ENCODE assay signal across 1 cellular context in genomic region chr10:27099916-27100799, GRCh38.
TF ChIP-seq lines count a peak whose summit lies in the region.

Gene ANKRD26 (minus strand): TSS chr10:27100494. CDS start chr10:27100326, 168 bp downstream.

TF ChIP-seq in HepG2, 621 proteins besides CTCF, POLR2A, EP300 and RAD21 (continued from another document and continues in another):
- TF ChIP-seq, protein P1, sequence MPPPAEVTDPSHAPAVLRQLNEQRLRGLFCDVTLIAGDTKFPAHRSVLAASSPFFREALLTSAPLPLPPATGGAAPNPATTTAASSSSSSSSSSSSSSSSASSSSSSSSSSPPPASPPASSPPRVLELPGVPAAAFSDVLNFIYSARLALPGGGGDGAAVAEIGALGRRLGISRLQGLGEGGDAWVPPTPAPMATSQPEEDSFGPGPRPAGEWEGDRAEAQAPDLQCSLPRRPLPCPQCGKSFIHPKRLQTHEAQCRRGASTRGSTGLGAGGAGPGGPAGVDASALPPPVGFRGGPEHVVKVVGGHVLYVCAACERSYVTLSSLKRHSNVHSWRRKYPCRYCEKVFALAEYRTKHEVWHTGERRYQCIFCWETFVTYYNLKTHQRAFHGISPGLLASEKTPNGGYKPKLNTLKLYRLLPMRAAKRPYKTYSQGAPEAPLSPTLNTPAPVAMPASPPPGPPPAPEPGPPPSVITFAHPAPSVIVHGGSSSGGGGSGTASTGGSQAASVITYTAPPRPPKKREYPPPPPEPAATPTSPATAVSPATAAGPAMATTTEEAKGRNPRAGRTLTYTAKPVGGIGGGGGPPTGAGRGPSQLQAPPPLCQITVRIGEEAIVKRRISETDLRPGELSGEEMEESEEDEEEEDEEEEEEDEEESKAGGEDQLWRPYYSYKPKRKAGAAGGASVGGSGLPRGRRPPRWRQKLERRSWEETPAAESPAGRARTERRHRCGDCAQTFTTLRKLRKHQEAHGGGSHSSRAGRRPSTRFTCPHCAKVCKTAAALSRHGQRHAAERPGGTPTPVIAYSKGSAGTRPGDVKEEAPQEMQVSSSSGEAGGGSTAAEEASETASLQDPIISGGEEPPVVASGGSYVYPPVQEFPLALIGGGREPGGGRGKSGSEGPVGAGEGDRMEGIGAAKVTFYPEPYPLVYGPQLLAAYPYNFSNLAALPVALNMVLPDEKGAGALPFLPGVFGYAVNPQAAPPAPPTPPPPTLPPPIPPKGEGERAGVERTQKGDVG (CRISPR knock-in tag; IDR thresholded peaks at IDR 0.05; ENCODE audit: borderline replicate concordance) = peak; percentile 54; the same call in 1 of the 2 replicates
- TF ChIP-seq PITX1 (CRISPR knock-in tag; IDR thresholded peaks at IDR 0.05) (0 out of 2 replicates have a peak, but pooled peaks have one; percentile 11), MAZ (IDR thresholded peaks at IDR 0.05; ENCODE audit: borderline replicate concordance, low read depth, low read length) (peak; percentile 81; the same call in 1 of the 2 replicates), MAZ (CRISPR knock-in tag; IDR thresholded peaks at IDR 0.05; ENCODE audit: low read depth) (peak; percentile 62), ZNF776 (CRISPR knock-in tag; IDR thresholded peaks at IDR 0.05) (no peak), ZNF784 (CRISPR knock-in tag; IDR thresholded peaks at IDR 0.05; ENCODE audit: borderline replicate concordance) (peak; percentile 43; the same call in 1 of the 2 replicates), HDAC2 (CRISPR knock-in tag; IDR thresholded peaks at IDR 0.05) (peak; percentile 9; the same call in 1 of the 2 replicates), PAF1 (CRISPR knock-in tag; IDR thresholded peaks at IDR 0.05) (no peak), SRF (IDR thresholded peaks at IDR 0.05; ENCODE audit: low read depth, low read length) (no peak), FOXA1 (IDR thresholded peaks at IDR 0.05) (no peak), FOXA1 (CRISPR knock-in tag; IDR thresholded peaks at IDR 0.05) (no peak), ATAD3A (CRISPR knock-in tag; IDR thresholded peaks at IDR 0.05) (no peak), ZMYM3 (CRISPR knock-in tag; IDR thresholded peaks at IDR 0.05) (no peak), UBTF (CRISPR knock-in tag; IDR thresholded peaks at IDR 0.05) (peak; percentile 89), HOXA5 (CRISPR knock-in tag; IDR thresholded peaks at IDR 0.05) (peak; percentile 74; the same call in 1 of the 2 replicates), ZNF160 (CRISPR knock-in tag; IDR thresholded peaks at IDR 0.05) (peak; percentile 60; the same call in 1 of the 2 replicates), ATF5 (CRISPR knock-in tag; IDR thresholded peaks at IDR 0.05; ENCODE audit: low read depth) (no peak), TCF7 (IDR thresholded peaks at IDR 0.05; ENCODE audit: low read depth) (no peak), ZNF225 (CRISPR knock-in tag; IDR thresholded peaks at IDR 0.05) (no peak), FOXM1 (CRISPR knock-in tag; IDR thresholded peaks at IDR 0.05) (no peak), TP53 (CRISPR knock-in tag; conservative IDR thresholded peaks at IDR 0.05) (no peak), ZNF337 (CRISPR knock-in tag; IDR thresholded peaks at IDR 0.05; ENCODE audit: borderline replicate concordance, low read depth) (peak; percentile 53; the same call in 1 of the 2 replicates), ZNF414 (CRISPR knock-in tag; IDR thresholded peaks at IDR 0.05) (no peak; the same call in 1 of the 2 replicates), ZNF839 (CRISPR knock-in tag; IDR thresholded peaks at IDR 0.05; ENCODE audit: borderline replicate concordance) (no peak), MTF2 (CRISPR knock-in tag; IDR thresholded peaks at IDR 0.05; ENCODE audit: borderline replicate concordance) (no peak), ZNF75D (CRISPR knock-in tag; IDR thresholded peaks at IDR 0.05; ENCODE audit: borderline replicate concordance) (no peak), ZNF343 (CRISPR knock-in tag; IDR thresholded peaks at IDR 0.05) (no peak), CREB1 (IDR thresholded peaks at IDR 0.05) (no peak), CREB1 (CRISPR knock-in tag; IDR thresholded peaks at IDR 0.05) (no peak), SKI (IDR thresholded peaks at IDR 0.05; ENCODE audit: partially characterized antibody) (no peak), SPEN (CRISPR knock-in tag; IDR thresholded peaks at IDR 0.05; ENCODE audit: low read depth) (peak; percentile 79), CHD2 (IDR thresholded peaks at IDR 0.05; ENCODE audit: low read depth, low read length) (peak; percentile 50), JUN (CRISPR knock-in tag; IDR thresholded peaks at IDR 0.05) (no peak), ZBTB20 (CRISPR knock-in tag; IDR thresholded peaks at IDR 0.05; ENCODE audit: borderline replicate concordance, low read depth) (no peak), ARNT (IDR thresholded peaks at IDR 0.05) (no peak), ZNF678 (CRISPR knock-in tag; IDR thresholded peaks at IDR 0.05) (no peak), HMG20B (CRISPR knock-in tag; conservative IDR thresholded peaks at IDR 0.05) (no peak), MLX (CRISPR knock-in tag; IDR thresholded peaks at IDR 0.05) (0 out of 2 replicates have a peak, but pooled peaks have one; percentile 14), SCMH1 (CRISPR knock-in tag; IDR thresholded peaks at IDR 0.05; ENCODE audit: borderline replicate concordance) (no peak), ZNF44 (CRISPR knock-in tag; IDR thresholded peaks at IDR 0.05) (0 out of 2 replicates have a peak, but pooled peaks have one; percentile 35), IRF2 (CRISPR knock-in tag; IDR thresholded peaks at IDR 0.05) (peak; percentile 71)
- TF ChIP-seq, protein P2, sequence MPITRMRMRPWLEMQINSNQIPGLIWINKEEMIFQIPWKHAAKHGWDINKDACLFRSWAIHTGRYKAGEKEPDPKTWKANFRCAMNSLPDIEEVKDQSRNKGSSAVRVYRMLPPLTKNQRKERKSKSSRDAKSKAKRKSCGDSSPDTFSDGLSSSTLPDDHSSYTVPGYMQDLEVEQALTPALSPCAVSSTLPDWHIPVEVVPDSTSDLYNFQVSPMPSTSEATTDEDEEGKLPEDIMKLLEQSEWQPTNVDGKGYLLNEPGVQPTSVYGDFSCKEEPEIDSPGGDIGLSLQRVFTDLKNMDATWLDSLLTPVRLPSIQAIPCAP (CRISPR knock-in tag; IDR thresholded peaks at IDR 0.05; ENCODE audit: low read depth) = 0 out of 2 replicates have a peak, but pooled peaks have one; percentile 49
- TF ChIP-seq, protein P3, sequence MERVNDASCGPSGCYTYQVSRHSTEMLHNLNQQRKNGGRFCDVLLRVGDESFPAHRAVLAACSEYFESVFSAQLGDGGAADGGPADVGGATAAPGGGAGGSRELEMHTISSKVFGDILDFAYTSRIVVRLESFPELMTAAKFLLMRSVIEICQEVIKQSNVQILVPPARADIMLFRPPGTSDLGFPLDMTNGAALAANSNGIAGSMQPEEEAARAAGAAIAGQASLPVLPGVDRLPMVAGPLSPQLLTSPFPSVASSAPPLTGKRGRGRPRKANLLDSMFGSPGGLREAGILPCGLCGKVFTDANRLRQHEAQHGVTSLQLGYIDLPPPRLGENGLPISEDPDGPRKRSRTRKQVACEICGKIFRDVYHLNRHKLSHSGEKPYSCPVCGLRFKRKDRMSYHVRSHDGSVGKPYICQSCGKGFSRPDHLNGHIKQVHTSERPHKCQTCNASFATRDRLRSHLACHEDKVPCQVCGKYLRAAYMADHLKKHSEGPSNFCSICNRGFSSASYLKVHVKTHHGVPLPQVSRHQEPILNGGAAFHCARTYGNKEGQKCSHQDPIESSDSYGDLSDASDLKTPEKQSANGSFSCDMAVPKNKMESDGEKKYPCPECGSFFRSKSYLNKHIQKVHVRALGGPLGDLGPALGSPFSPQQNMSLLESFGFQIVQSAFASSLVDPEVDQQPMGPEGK (CRISPR knock-in tag; IDR thresholded peaks at IDR 0.05) = peak; percentile 82
- TF ChIP-seq, protein P4, sequence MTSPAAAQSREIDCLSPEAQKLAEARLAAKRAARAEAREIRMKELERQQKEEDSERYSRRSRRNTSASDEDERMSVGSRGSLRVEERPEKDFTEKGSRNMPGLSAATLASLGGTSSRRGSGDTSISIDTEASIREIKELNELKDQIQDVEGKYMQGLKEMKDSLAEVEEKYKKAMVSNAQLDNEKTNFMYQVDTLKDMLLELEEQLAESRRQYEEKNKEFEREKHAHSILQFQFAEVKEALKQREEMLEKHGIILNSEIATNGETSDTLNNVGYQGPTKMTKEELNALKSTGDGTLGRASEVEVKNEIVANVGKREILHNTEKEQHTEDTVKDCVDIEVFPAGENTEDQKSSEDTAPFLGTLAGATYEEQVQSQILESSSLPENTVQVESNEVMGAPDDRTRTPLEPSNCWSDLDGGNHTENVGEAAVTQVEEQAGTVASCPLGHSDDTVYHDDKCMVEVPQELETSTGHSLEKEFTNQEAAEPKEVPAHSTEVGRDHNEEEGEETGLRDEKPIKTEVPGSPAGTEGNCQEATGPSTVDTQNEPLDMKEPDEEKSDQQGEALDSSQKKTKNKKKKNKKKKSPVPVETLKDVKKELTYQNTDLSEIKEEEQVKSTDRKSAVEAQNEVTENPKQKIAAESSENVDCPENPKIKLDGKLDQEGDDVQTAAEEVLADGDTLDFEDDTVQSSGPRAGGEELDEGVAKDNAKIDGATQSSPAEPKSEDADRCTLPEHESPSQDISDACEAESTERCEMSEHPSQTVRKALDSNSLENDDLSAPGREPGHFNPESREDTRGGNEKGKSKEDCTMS (CRISPR knock-in tag; conservative IDR thresholded peaks at IDR 0.05) = no peak
- TF ChIP-seq, protein P5, sequence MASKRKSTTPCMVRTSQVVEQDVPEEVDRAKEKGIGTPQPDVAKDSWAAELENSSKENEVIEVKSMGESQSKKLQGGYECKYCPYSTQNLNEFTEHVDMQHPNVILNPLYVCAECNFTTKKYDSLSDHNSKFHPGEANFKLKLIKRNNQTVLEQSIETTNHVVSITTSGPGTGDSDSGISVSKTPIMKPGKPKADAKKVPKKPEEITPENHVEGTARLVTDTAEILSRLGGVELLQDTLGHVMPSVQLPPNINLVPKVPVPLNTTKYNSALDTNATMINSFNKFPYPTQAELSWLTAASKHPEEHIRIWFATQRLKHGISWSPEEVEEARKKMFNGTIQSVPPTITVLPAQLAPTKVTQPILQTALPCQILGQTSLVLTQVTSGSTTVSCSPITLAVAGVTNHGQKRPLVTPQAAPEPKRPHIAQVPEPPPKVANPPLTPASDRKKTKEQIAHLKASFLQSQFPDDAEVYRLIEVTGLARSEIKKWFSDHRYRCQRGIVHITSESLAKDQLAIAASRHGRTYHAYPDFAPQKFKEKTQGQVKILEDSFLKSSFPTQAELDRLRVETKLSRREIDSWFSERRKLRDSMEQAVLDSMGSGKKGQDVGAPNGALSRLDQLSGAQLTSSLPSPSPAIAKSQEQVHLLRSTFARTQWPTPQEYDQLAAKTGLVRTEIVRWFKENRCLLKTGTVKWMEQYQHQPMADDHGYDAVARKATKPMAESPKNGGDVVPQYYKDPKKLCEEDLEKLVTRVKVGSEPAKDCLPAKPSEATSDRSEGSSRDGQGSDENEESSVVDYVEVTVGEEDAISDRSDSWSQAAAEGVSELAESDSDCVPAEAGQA (IDR thresholded peaks at IDR 0.05; ENCODE audit: low read depth) = no peak
- TF ChIP-seq, protein P5 (CRISPR knock-in tag; IDR thresholded peaks at IDR 0.05; ENCODE audit: borderline replicate concordance) = no peak
